14 cellular contexts compared by ENCODE assay signal in the genomic region with DNA sequence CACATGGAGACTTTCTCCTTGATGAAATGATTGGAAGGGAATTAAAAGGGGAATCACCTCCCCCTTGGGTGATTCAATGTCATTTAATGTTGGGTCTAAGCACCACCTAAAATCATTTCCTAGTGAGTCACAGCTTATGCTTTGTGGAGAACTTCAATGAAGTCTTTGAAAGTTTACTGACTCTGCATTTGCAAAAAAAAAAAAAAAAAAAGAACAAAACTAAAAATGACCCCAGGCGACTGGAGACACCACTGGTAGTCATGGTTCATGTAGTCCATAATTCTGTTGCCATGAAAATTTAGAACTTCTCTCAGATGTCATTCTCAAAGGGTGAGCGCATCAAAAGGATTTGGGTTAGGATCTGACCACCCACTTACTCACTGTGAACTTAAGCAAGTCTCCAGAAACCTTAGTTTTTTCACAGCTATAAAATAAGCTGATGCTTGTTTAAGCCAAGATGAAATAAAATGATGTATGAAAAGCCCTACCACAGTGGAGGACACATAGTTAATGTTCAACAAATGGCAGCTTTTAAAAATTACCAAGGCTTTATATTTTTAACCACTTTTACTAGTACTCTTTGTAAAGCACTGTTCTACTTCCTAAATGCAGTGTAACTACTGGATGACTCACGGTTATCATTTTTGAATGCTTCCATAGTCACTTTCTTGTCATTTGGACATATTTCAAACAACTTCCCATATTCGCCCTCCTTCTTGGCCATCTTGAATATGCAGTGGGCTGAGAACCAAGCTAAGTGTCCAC. TPM values are rescaled to one million over a fixed set of nuclear protein-coding genes. Genes with fewer than 3 reads are reported as not detected.
A peak's percentile ranks its signal among the peaks of the same experiment; 100 is the strongest.
DNase-seq lines count a peak whose midpoint lies in the region; ATAC-seq lines count a peak whose summit lies in the region.
"Had no signal": no experiment of that assay in that cellular context is flagged by ENCODE, and none has a peak within 500 bp of the region (broad histone marks: within the 10 kb centered on the region; RNA-seq: fewer than 3 reads in every experiment).

No MANE protein-coding gene starts in this region.

- peak; percentile 94 for DNase-seq in ELR (ENCODE audit: low read depth)
- DNase-seq in LHCN-M2 (ENCODE audit: low read depth) = peak; percentile 70
- peak; percentile 67 for DNase-seq in astrocyte of the hippocampus (ENCODE audit: low read depth, low spot score)
- peak; percentile 98 for DNase-seq in renal cortical epithelial cell (ENCODE audit: low read depth)
- DNase-seq in activated CD8-positive, alpha-beta memory T cell treated with anti-CD3 and anti-CD28 coated beads, Interleukin-2, amount 50 U/mL, for 48 hours = no peak
- DNase-seq in NCI-H1048 (lab: John Stamatoyannopoulos, UW) = no peak
- DNase-seq: activated B cell treated with CpG ODN at 0.5 μM for 24 hours, caudate nucleus, DMS79, immature natural killer cell, NCI-H524, retina, SHP77 treated with DMSO at 0.1 percent for 48 hours had no signal

- ATAC-seq in GM18520 (IDR thresholded peaks at IDR 0.05; ENCODE audit: unreplicated experiment) = no peak

RNA-seq across cellular contexts. Expression of gene KSR2, which starts 18.1 kb away (rescaled TPM):
- under 0.01 TPM in 1 of 2 replicates, not detected in the other for total RNA-seq in LHCN-M2 (2014; rRNA removed)
- polyA plus RNA-seq in LHCN-M2 (2012) = 0.01 TPM
- total RNA-seq in renal cortical epithelial cell = under 0.01 and 0.65 TPM in 2 replicates
- total RNA-seq: activated B cell treated with CpG ODN at 0.5 μM for 24 hours had no signal
- polyA plus RNA-seq: immature natural killer cell had no signal

RNA-seq across cellular contexts. Expression of gene RFC5, which starts 29.6 kb away (rescaled TPM):
- total RNA-seq in LHCN-M2 (2014; rRNA removed) (39.2 and 47.5 TPM in 2 replicates), renal cortical epithelial cell (12.4 and 25.0 TPM in 2 replicates)
- 12.9 TPM for polyA plus RNA-seq in LHCN-M2 (2012)

Comparison
In these comparisons a context has a peak if more than half of its experiments do, and no peak if none do; other contexts are left out.
1. DNase-seq: peak in ELR (single experiment), LHCN-M2 (single experiment), astrocyte of the hippocampus (single experiment) and renal cortical epithelial cell (single experiment); none in activated CD8-positive, alpha-beta memory T cell treated with anti-CD3 and anti-CD28 coated beads, Interleukin-2, amount 50 U/mL, for 48 hours (single experiment) and NCI-H1048 (single experiment).